In the genomic region with DNA sequence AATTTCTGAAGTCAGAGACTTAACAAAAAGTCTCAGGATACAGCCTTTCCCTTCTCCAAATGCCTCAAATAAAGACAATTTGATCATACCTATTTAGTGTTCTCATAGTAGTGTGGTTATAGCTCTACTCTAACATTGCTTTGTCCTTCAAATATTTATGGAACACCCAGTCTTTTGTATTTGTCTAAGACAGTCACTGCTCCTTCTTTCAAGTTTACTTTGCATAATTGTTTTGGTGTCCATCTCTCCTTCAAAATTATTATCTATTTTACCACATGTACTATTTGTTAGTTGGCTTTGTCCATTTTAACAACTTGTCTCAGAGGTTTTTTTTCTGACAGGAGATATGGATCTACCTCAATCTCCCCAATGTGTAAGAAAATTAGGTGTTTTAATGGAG, we compare ENCODE assay signal across 6 cellular contexts.
"Had no signal": no experiment of that assay in that cellular context is flagged by ENCODE, and none has a peak within 500 bp of the region (broad histone marks: within the 10 kb centered on the region; RNA-seq: fewer than 3 reads in every experiment).

No MANE protein-coding gene starts in this region.

- DNase-seq: IMR-90, KBM-7, KG1 had no signal

- H3K36me3 Mint-ChIP-seq: IgD-negative memory B cell had no signal

- ATAC-seq: HepG2, K562 had no signal

- H3K4me3 ChIP-seq: K562 had no signal

- H3K4me3 Mint-ChIP-seq: IgD-negative memory B cell had no signal

- H3K27ac Mint-ChIP-seq: IgD-negative memory B cell had no signal
